In genomic region chr1:223299553-223299952, GRCh38 we compare ENCODE assay signal across 32 cellular contexts.
"Had no signal": no experiment of that assay in that cellular context is flagged by ENCODE, and none has a peak within 500 bp of the region (broad histone marks: within the 10 kb centered on the region; RNA-seq: fewer than 3 reads in every experiment).

No MANE protein-coding gene starts in this region.

- H3K27me3 ChIP-seq: ascending aorta, body of pancreas, breast epithelium, MG63, Peyer's patch, SJSA1 had no signal

- H3K4me3 Mint-ChIP-seq: activated CD4-positive, alpha-beta T cell treated with anti-CD3 and anti-CD28 coated beads, Interleukin-2, amount 10 ng/mL, durations not matched to agents 24 days and 14 days; activated CD8-positive, alpha-beta T cell treated with anti-CD3 and anti-CD28 coated beads for 36 hours; activated naive CD8-positive, alpha-beta T cell treated with anti-CD3 and anti-CD28 coated beads, Interleukin-2, amount 10 ng/mL, durations not matched to agents 7 days and 5 days; activated T-cell treated with anti-CD3 and anti-CD28 coated beads, Interleukin-2, amount 50 U/mL, for 72 hours; T-helper 1 cell treated with Interleukin-12 subunit alpha and Interleukin-12 subunit beta and Interleukin-4 antibody, amounts not matched to agents 30 μg/mL and 1 μg/mL, for 36 hours had no signal

- H3K4me2 ChIP-seq: SK-N-SH had no signal

- H3K4me3 ChIP-seq: ascending aorta, body of pancreas, breast epithelium, MG63, Peyer's patch, SJSA1 had no signal

- H3K27ac Mint-ChIP-seq: activated CD4-positive, alpha-beta T cell treated with anti-CD3 and anti-CD28 coated beads, Interleukin-2, amount 10 ng/mL, durations not matched to agents 24 days and 14 days; activated CD8-positive, alpha-beta T cell treated with anti-CD3 and anti-CD28 coated beads for 36 hours; activated naive CD8-positive, alpha-beta T cell treated with anti-CD3 and anti-CD28 coated beads, Interleukin-2, amount 10 ng/mL, durations not matched to agents 7 days and 5 days; T-helper 1 cell treated with Interleukin-12 subunit alpha and Interleukin-12 subunit beta and Interleukin-4 antibody, amounts not matched to agents 30 μg/mL and 1 μg/mL, for 36 hours had no signal

- H3K4me1 Mint-ChIP-seq: activated CD4-positive, alpha-beta T cell treated with anti-CD3 and anti-CD28 coated beads, Interleukin-2, amount 10 ng/mL, durations not matched to agents 24 days and 14 days had no signal

- H3K4me1 ChIP-seq: ascending aorta, body of pancreas, breast epithelium, Peyer's patch had no signal

- H3K36me3 Mint-ChIP-seq: activated naive CD8-positive, alpha-beta T cell treated with anti-CD3 and anti-CD28 coated beads, Interleukin-2, amount 10 ng/mL, durations not matched to agents 7 days and 5 days had no signal

- H3K9me3 ChIP-seq: ascending aorta, body of pancreas, Peyer's patch, SJSA1, SK-N-SH had no signal

- H3K36me3 ChIP-seq: ascending aorta, breast epithelium, MG63, Peyer's patch, SJSA1 had no signal

- H3K27me3 Mint-ChIP-seq: activated CD4-positive, alpha-beta T cell treated with anti-CD3 and anti-CD28 coated beads, Interleukin-2, amount 10 ng/mL, durations not matched to agents 24 days and 14 days; activated CD8-positive, alpha-beta T cell treated with anti-CD3 and anti-CD28 coated beads for 36 hours; activated naive CD8-positive, alpha-beta T cell treated with anti-CD3 and anti-CD28 coated beads, Interleukin-2, amount 10 ng/mL, durations not matched to agents 7 days and 5 days; activated T-helper 17 cell treated with anti-CD3 and anti-CD28 coated beads, Interleukin-2, amount 50 U/mL, for 72 hours had no signal

- DNase-seq: activated CD4-positive, alpha-beta T cell treated with anti-CD3 and anti-CD28 coated beads, Interleukin-2, amount 10 ng/mL, durations not matched to agents 24 days and 14 days; activated CD4-positive, alpha-beta T cell treated with anti-CD3 and anti-CD28 coated beads, Interleukin-2, amount 50 U/mL, for 4 hours; activated CD8-positive, alpha-beta T cell treated with anti-CD3 and anti-CD28 coated beads for 36 hours; activated effector memory CD4-positive, alpha-beta T cell treated with anti-CD3 and anti-CD28 coated beads, Interleukin-2, amount 50 U/mL, for 16 hours; activated naive CD4-positive, alpha-beta T cell; activated naive CD4-positive, alpha-beta T cell treated with anti-CD3 and anti-CD28 coated beads, Interleukin-2, amount 50 U/mL, for 16 hours; activated naive CD8-positive, alpha-beta T cell treated with anti-CD3 and anti-CD28 coated beads, Interleukin-2, amount 10 ng/mL, durations not matched to agents 7 days and 5 days; activated T-cell treated with anti-CD3 and anti-CD28 coated beads, Interleukin-2, amount 50 U/mL, for 1 hour; activated T-cell treated with anti-CD3 and anti-CD28 coated beads, Interleukin-2, amount 50 U/mL, for 72 hours; amygdala; body of pancreas; Kasumi-1; MG63; NCI-H1048; NCI-H1105 treated with DMSO at 0.1 percent for 48 hours; NCI-H1436; NCI-H1694; NCI-H1930; NCI-H2081 treated with DMSO at 0.1 percent for 48 hours; NCI-H510A; NCI-H748 treated with DMSO at 0.1 percent for 48 hours; NK-92 treated with Interleukin-12 subunit alpha and Interleukin-12 subunit beta, amount 100 ng/mL, for 24 hours; PC-3; Peyer's patch; RPMI8226; SHP77 treated with DMSO at 0.1 percent for 48 hours; SK-N-SH had no signal

- H3K27ac ChIP-seq: ascending aorta, body of pancreas, breast epithelium, Peyer's patch, SJSA1 had no signal

- ATAC-seq: activated CD8-positive, alpha-beta T cell treated with anti-CD3 and anti-CD28 coated beads for 36 hours; activated T-cell treated with anti-CD3 and anti-CD28 coated beads, Interleukin-2, amount 50 U/mL, for 72 hours; body of pancreas; PC-3 had no signal
